17 cellular contexts compared by ENCODE assay signal in genomic region chr2:30162821-30163220, GRCh38. TPM values are rescaled to one million over a fixed set of nuclear protein-coding genes. Genes with fewer than 3 reads are reported as not detected.
DNase-seq lines count a peak whose midpoint lies in the region; ATAC-seq, FAIRE-seq and TF ChIP-seq lines count a peak whose summit lies in the region.
"Had no signal": no experiment of that assay in that cellular context is flagged by ENCODE, and none has a peak within 500 bp of the region (broad histone marks: within the 10 kb centered on the region; RNA-seq: fewer than 3 reads in every experiment).

No MANE protein-coding gene starts in this region.

- no peak for DNase-seq in stimulated activated naive CD8-positive, alpha-beta T cell treated with anti-CD3 and anti-CD28 coated beads, Interleukin-15, Interleukin-2, amounts not matched to agents 100 U/mL and 50 U/mL, for 24 hours
- DNase-seq in naive B cell, result peak; percentile 31
- DNase-seq in H54 (ENCODE audit: insufficient read length, low spot score), result no peak
- DNase-seq in activated CD4-positive, alpha-beta T cell treated with anti-CD3 and anti-CD28 coated beads, Interleukin-2, amount 50 U/mL, for 1 hour, result no peak
- DNase-seq in activated gamma-delta T cell (lab: John Stamatoyannopoulos, UW), result no peak
- DNase-seq in GM19240 (ENCODE audit: insufficient read length, low spot score), result no peak
- DNase-seq: H7, MG63, NCI-H1092, NCI-H146, NCI-H2081 treated with DMSO at 0.1 percent for 48 hours, NCI-H524, Peyer's patch, Right ventricle myocardium superior had no signal

- H3K4me3 Mint-ChIP-seq in stimulated activated naive CD8-positive, alpha-beta T cell treated with anti-CD3 and anti-CD28 coated beads, Interleukin-15, Interleukin-2, amounts not matched to agents 100 ng/mL and 50 ng/mL, for 24 hours, result no peak overlapping the region
- no peak overlapping the region for H3K4me3 Mint-ChIP-seq in activated naive CD8-positive, alpha-beta T cell
- peak overlapping the region in 1 of 8 donors; percentile 46 for H3K4me3 Mint-ChIP-seq in naive B cell

- peaks cover 35% of the 10 kb centered on the region for H3K36me3 Mint-ChIP-seq in stimulated activated naive CD8-positive, alpha-beta T cell treated with anti-CD3 and anti-CD28 coated beads, Interleukin-15, Interleukin-2, amounts not matched to agents 100 ng/mL and 50 ng/mL, for 24 hours (ENCODE audit: low read depth)
- H3K36me3 Mint-ChIP-seq in activated naive CD8-positive, alpha-beta T cell, result peaks cover 11% of the 10 kb centered on the region
- H3K36me3 Mint-ChIP-seq in naive B cell, result peaks cover 13 to 19% of the 10 kb centered on the region in 2 donors

- TF ChIP-seq POLR2A in H54 (IDR thresholded peaks at IDR 0.05; ENCODE audit: low read depth, low read length), result no peak

- H3K27ac Mint-ChIP-seq in stimulated activated naive CD8-positive, alpha-beta T cell treated with anti-CD3 and anti-CD28 coated beads, Interleukin-15, Interleukin-2, amounts not matched to agents 100 ng/mL and 50 ng/mL, for 24 hours, result peak overlapping the region; percentile 36
- H3K27ac Mint-ChIP-seq in activated naive CD8-positive, alpha-beta T cell, result peak overlapping the region; percentile 23
- H3K27ac Mint-ChIP-seq in naive B cell, result peak overlapping the region in 5 of 6 donors; percentile 62 to 97 (median 86)

- H3K4me1 Mint-ChIP-seq in stimulated activated naive CD8-positive, alpha-beta T cell treated with anti-CD3 and anti-CD28 coated beads, Interleukin-15, Interleukin-2, amounts not matched to agents 100 ng/mL and 50 ng/mL, for 24 hours (ENCODE audit: low read depth), result peaks cover 50% of the 10 kb centered on the region
- H3K4me1 Mint-ChIP-seq in activated naive CD8-positive, alpha-beta T cell (ENCODE audit: low read depth), result peaks cover 7% of the 10 kb centered on the region
- peaks cover 38 to 49% (median 42%) of the 10 kb centered on the region in 3 donors for H3K4me1 Mint-ChIP-seq in naive B cell

- ATAC-seq in stimulated activated naive CD8-positive, alpha-beta T cell treated with anti-CD3 and anti-CD28 coated beads, Interleukin-15, Interleukin-2, amounts not matched to agents 100 U/mL and 50 U/mL, for 24 hours, result no peak
- ATAC-seq in naive B cell (ENCODE audit: low read depth in 2 of 2), result peak in 1 of 2 donors; percentile 14
- ATAC-seq: HepG2 had no signal

- H3K27me3 Mint-ChIP-seq in stimulated activated naive CD8-positive, alpha-beta T cell treated with anti-CD3 and anti-CD28 coated beads, Interleukin-15, Interleukin-2, amounts not matched to agents 100 ng/mL and 50 ng/mL, for 24 hours, result no peaks in the 10 kb centered on the region
- no peaks in the 10 kb centered on the region for H3K27me3 Mint-ChIP-seq in activated naive CD8-positive, alpha-beta T cell
- no peaks in the 10 kb centered on the region for H3K27me3 Mint-ChIP-seq in naive B cell

- no peak for FAIRE-seq in H54 (lab: Jason Lieb, UNC)
- FAIRE-seq: HepG2 had no signal

- no peaks in the 10 kb centered on the region for H3K9me3 Mint-ChIP-seq in stimulated activated naive CD8-positive, alpha-beta T cell treated with anti-CD3 and anti-CD28 coated beads, Interleukin-15, Interleukin-2, amounts not matched to agents 100 ng/mL and 50 ng/mL, for 24 hours
- no peaks in the 10 kb centered on the region for H3K9me3 Mint-ChIP-seq in activated naive CD8-positive, alpha-beta T cell (ENCODE audit: low read depth)
- no peaks in the 10 kb centered on the region for H3K9me3 Mint-ChIP-seq in naive B cell

RNA-seq across cellular contexts. Expression of gene YPEL5, which starts 16.0 kb away (rescaled TPM):
- 100 to 1,000 TPM; 196 to 315 (median 230) TPM for polyA plus RNA-seq in naive B cell (ENCODE audit: low read depth in 6 of 6)

Comparison
In these comparisons a context has a peak if more than half of its experiments do, and no peak if none do; other contexts are left out.
1. H3K27ac Mint-ChIP-seq: peak in every context shown above with its lines; median percentile 86 in naive B cell; 36 in stimulated activated naive CD8-positive, alpha-beta T cell treated with anti-CD3 and anti-CD28 coated beads, Interleukin-15, Interleukin-2, amounts not matched to agents 100 ng/mL and 50 ng/mL, for 24 hours; 23 in activated naive CD8-positive, alpha-beta T cell.